ENCODE assay signal across 8 cellular contexts in genomic region chr1:1230656-1231399, GRCh38. TPM values are rescaled to one million over a fixed set of nuclear protein-coding genes. Genes with fewer than 3 reads are reported as not detected.
DNase-seq lines count a peak whose midpoint lies in the region; ATAC-seq and TF ChIP-seq lines count a peak whose summit lies in the region.

No MANE protein-coding gene starts in this region.

- ATAC-seq in HG03280 (IDR thresholded peaks at IDR 0.05; ENCODE audit: unreplicated experiment): no peak

- H3K27ac ChIP-seq in temporal lobe (ENCODE audit: low read depth, low read length): peak overlapping the region; percentile 66

- DNase-seq in NCI-H526 treated with DMSO at 0.1 percent for 48 hours (lab: John Stamatoyannopoulos, UW): peak; percentile 37
- no peak for DNase-seq in NCI-H526 (lab: John Stamatoyannopoulos, UW)
- DNase-seq in M059J (ENCODE audit: low read depth): peak; percentile 61
- DNase-seq in astrocyte of the spinal cord (ENCODE audit: low read depth, low spot score): peak; percentile 63
- DNase-seq in kidney glomerular epithelial cell (lab: John Stamatoyannopoulos, UW): peak; percentile 49
- no peak for DNase-seq in midbrain (lab: John Stamatoyannopoulos, UW)

- in situ Hi-C loops in astrocyte of the spinal cord (cut with HindIII; ENCODE audit: low sequenced_read_pairs): no loop called here

- H3K4me3 ChIP-seq in astrocyte of the spinal cord (ENCODE audit: low read depth, low read length): peak overlapping the region; percentile 80

- peak; percentile 41 for TF ChIP-seq CTCF in astrocyte of the spinal cord (IDR thresholded peaks at IDR 0.05; ENCODE audit: low read depth, low read length)

RNA-seq across cellular contexts. Expression of gene SDF4, which starts 1.0 kb away (rescaled TPM):
- total RNA-seq in M059J (2014; rRNA removed; shearing (Covaris generic)): 100 and 196 TPM in 2 replicates
- total RNA-seq in temporal lobe: 23.8 TPM

RNA-seq across cellular contexts. Expression of gene B3GALT6, which starts 1.2 kb away (rescaled TPM):
- 17.4 and 30.1 TPM in 2 replicates for total RNA-seq in M059J (2014; rRNA removed; shearing (Covaris generic))
- total RNA-seq in temporal lobe: 17.7 TPM

RNA-seq across cellular contexts. Expression of gene C1QTNF12, which starts 15.7 kb away (rescaled TPM):
- not detected in 2 replicates for total RNA-seq in M059J (2014; rRNA removed; shearing (Covaris generic))
- total RNA-seq in temporal lobe: 0.25 TPM

RNA-seq across cellular contexts. Expression of gene TNFRSF4, which starts 16.9 kb away (rescaled TPM):
- not detected in 2 replicates for total RNA-seq in M059J (2014; rRNA removed; shearing (Covaris generic))
- total RNA-seq in temporal lobe: not detected

RNA-seq across cellular contexts. Expression of gene TNFRSF18, which starts 24.4 kb away (rescaled TPM):
- total RNA-seq in M059J (2014; rRNA removed; shearing (Covaris generic)): not detected in 2 replicates
- not detected for total RNA-seq in temporal lobe

Comparison
In these comparisons a context has a peak if more than half of its experiments do, and no peak if none do; other contexts are left out.
1. DNase-seq: peak in NCI-H526 treated with DMSO at 0.1 percent for 48 hours (single experiment), M059J (single experiment), astrocyte of the spinal cord (single experiment) and kidney glomerular epithelial cell (single experiment); none in NCI-H526 (0 of 2) and midbrain (single experiment).